ENCODE assay signal across 28 cellular contexts in the genomic region with DNA sequence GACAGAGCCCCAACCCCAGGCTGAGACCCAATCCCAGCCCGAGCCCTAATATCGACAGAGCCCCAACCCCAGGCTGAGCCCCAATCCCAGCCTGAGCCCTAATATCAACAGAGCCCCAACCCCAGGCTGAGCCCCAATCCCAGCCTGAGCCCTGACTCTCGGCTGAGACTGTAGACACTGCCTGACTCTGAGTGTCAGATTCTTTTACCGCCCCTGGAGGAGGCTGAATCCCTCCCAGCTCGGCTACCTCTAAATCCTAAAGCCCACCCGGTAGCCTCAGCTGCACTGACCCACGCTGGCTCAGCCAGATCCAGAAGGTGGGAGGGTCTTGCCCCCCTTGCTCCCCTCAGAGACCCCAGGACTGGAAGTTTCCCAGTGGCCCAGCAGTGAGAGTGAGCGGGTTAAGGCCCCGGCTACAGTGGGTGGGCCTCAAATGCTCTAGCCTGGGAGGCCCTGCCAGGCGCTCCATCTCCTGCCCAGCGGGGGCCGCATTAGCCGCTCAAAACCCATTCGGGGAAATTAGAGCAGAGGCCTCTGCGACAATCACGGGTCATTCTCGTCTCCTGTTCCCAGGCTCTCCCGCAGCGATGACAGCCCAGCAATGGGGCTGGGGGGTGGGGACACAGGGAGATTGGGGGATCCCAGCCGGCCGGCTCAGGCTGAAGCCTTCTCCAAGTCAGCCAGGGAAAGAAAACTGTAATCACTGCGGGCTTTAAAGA. TPM values are rescaled to one million over a fixed set of nuclear protein-coding genes. Genes with fewer than 3 reads are reported as not detected.
DNase-seq lines count a peak whose midpoint lies in the region; ATAC-seq and TF ChIP-seq lines count a peak whose summit lies in the region.
"Had no signal": no experiment of that assay in that cellular context is flagged by ENCODE, and none has a peak within 500 bp of the region (broad histone marks: within the 10 kb centered on the region; RNA-seq: fewer than 3 reads in every experiment).

No MANE protein-coding gene starts in this region.

- no peak overlapping the region for H3K27ac ChIP-seq in osteoblast (ENCODE audit: low read depth, low read length)
- H3K27ac ChIP-seq: KMS-11, left lung, neutrophil, right atrium auricular region, tibial artery had no signal

- H4K20me1 ChIP-seq in osteoblast (ENCODE audit: insufficient read depth, low read length), result no peaks in the 10 kb centered on the region

- H3K27me3 Mint-ChIP-seq in brain, result peaks cover 4% of the 10 kb centered on the region
- H3K27me3 Mint-ChIP-seq in progenitor cell of endocrine pancreas, result peaks cover 49% of the 10 kb centered on the region

- H3K4me1 Mint-ChIP-seq in brain, result peaks cover 40% of the 10 kb centered on the region
- no peaks in the 10 kb centered on the region for H3K4me1 Mint-ChIP-seq in progenitor cell of endocrine pancreas (ENCODE audit: low read depth)
- H3K4me1 Mint-ChIP-seq: CD4-positive, alpha-beta memory T cell; T-cell had no signal

- H3K36me3 ChIP-seq in osteoblast (ENCODE audit: insufficient read depth, low read length), result no peaks in the 10 kb centered on the region
- H3K36me3 ChIP-seq: left lung, neutrophil, right atrium auricular region, tibial artery had no signal

- no peak overlapping the region for H2AFZ ChIP-seq in osteoblast (ENCODE audit: low read length)

- H3K4me1 ChIP-seq in osteoblast (ENCODE audit: insufficient read depth, low read length), result no peaks in the 10 kb centered on the region
- H3K4me1 ChIP-seq: left lung, right atrium auricular region, tibial artery had no signal

- peaks cover 10% of the 10 kb centered on the region for H3K27me3 ChIP-seq in osteoblast (ENCODE audit: insufficient read depth, low read length)
- H3K27me3 ChIP-seq: right atrium auricular region had no signal

- H3K9me3 Mint-ChIP-seq in brain, result peaks cover 20 to 38% (median 23%) of the 10 kb centered on the region in 5 experiments
- peaks cover 13% of the 10 kb centered on the region for H3K9me3 Mint-ChIP-seq in progenitor cell of endocrine pancreas (ENCODE audit: low read depth)

- H3K79me2 ChIP-seq in osteoblast (ENCODE audit: insufficient read depth, low read length), result no peaks in the 10 kb centered on the region

- TF ChIP-seq CTCF in brain (conservative IDR thresholded peaks at IDR 0.05) (no peak), osteoblast (IDR thresholded peaks at IDR 0.05; ENCODE audit: extremely low read depth, low read depth, low read length) (no peak), progenitor cell of endocrine pancreas (IDR thresholded peaks at IDR 0.05; ENCODE audit: unreplicated experiment) (no peak)

- H3K4me3 Mint-ChIP-seq in brain (peak overlapping the region in 2 of 5 experiments; percentile 26 to 50), progenitor cell of endocrine pancreas (ENCODE audit: low read depth) (no peak overlapping the region)
- H3K4me3 Mint-ChIP-seq: activated naive CD4-positive, alpha-beta T cell treated with anti-CD3 and anti-CD28 coated beads for 36 hours; activated T-cell treated with anti-CD3 and anti-CD28 coated beads, Interleukin-2, amount 50 U/mL, for 72 hours; CD4-positive, alpha-beta memory T cell; T-cell had no signal

- H3K36me3 Mint-ChIP-seq in brain, result peaks cover 7% of the 10 kb centered on the region
- no peaks in the 10 kb centered on the region for H3K36me3 Mint-ChIP-seq in progenitor cell of endocrine pancreas (ENCODE audit: insufficient read depth)
- H3K36me3 Mint-ChIP-seq: T-cell had no signal

- H3K4me2 ChIP-seq in osteoblast (ENCODE audit: insufficient read depth, low read length), result no peak overlapping the region
- H3K4me2 ChIP-seq: KMS-11 had no signal

- ATAC-seq in HG03439 (IDR thresholded peaks at IDR 0.05; ENCODE audit: unreplicated experiment), result no peak
- ATAC-seq: activated T-cell treated with anti-CD3 and anti-CD28 coated beads, Interleukin-2, amount 50 U/mL, for 72 hours; GM12878; left lung; Panc1; stimulated activated naive CD8-positive, alpha-beta T cell treated with anti-CD3 and anti-CD28 coated beads, Interleukin-15, Interleukin-2, amounts not matched to agents 100 U/mL and 50 U/mL, for 24 hours; T-cell had no signal

- H3K27ac Mint-ChIP-seq in brain (peak overlapping the region; percentile 38 to 96 (median 85)), progenitor cell of endocrine pancreas (no peak overlapping the region)
- H3K27ac Mint-ChIP-seq: activated naive CD4-positive, alpha-beta T cell treated with anti-CD3 and anti-CD28 coated beads for 36 hours; activated T-cell treated with anti-CD3 and anti-CD28 coated beads, Interleukin-2, amount 50 U/mL, for 72 hours; CD4-positive, alpha-beta memory T cell; T-cell had no signal

- no peaks in the 10 kb centered on the region for H3K9me3 ChIP-seq in osteoblast (ENCODE audit: low read depth, low read length)
- H3K9me3 ChIP-seq: neutrophil had no signal

- DNase-seq in HEK293T (ENCODE audit: extremely low spot score) (peak; percentile 26), iPS-NIHi11 (ENCODE audit: low spot score) (peak; percentile 86), osteoblast (ENCODE audit: insufficient read length, low spot score, missing footprints) (peak; percentile 52), T1000 (lab: John Stamatoyannopoulos, UW) (no peak), progenitor cell of endocrine pancreas (ENCODE audit: low spot score, unreplicated experiment) (no peak)
- no peak for DNase-seq in activated naive CD4-positive, alpha-beta T cell treated with anti-CD3 and anti-CD28 coated beads, Interleukin-2, amount 50 U/mL, for 16 hours
- DNase-seq: activated CD8-positive, alpha-beta memory T cell treated with anti-CD3 and anti-CD28 coated beads for 24 hours; activated naive CD4-positive, alpha-beta T cell treated with anti-CD3 and anti-CD28 coated beads for 36 hours; activated T-cell treated with anti-CD3 and anti-CD28 coated beads, Interleukin-2, amount 50 U/mL, for 72 hours; aorta; CD4-positive, alpha-beta memory T cell; DMS153; left lung; NCI-H2029; NCI-H510A treated with DMSO at 0.1 percent for 48 hours; NK-92 treated with Interleukin-12 subunit alpha and Interleukin-12 subunit beta, amount 100 ng/mL, for 24 hours; stimulated activated CD4-positive, alpha-beta T cell treated with anti-CD3 and anti-CD28 coated beads, Interleukin-4, amount 100 ng/mL, for 24 hours; stimulated activated naive CD8-positive, alpha-beta T cell treated with anti-CD3 and anti-CD28 coated beads, Interleukin-15, Interleukin-2, amounts not matched to agents 100 U/mL and 50 U/mL, for 24 hours; T-cell; tibial artery had no signal

- CTCF ChIA-PET in HEK293T (lab: Yijun Ruan, JAX), result no interaction called here

- H3K4me3 ChIP-seq in osteoblast (ENCODE audit: insufficient read depth, low read length), result no peak overlapping the region
- H3K4me3 ChIP-seq: GM12878, left lung, right atrium auricular region, tibial artery had no signal

- POLR2A ChIA-PET in HEK293T (lab: Yijun Ruan, JAX), result no interaction called here

TF ChIP-seq in HEK293T, 16 proteins besides CTCF, POLR2A, EP300 and RAD21:
- TF ChIP-seq ELF4 (IDR thresholded peaks at IDR 0.05), result no peak

RNA-seq across cellular contexts. Expression of gene ZNRF4, which starts 43.8 kb away (rescaled TPM):
- polyA plus RNA-seq in brain (ENCODE audit: insufficient read depth, low read depth, low replicate concordance), result not detected
- not detected in 2 replicates for total RNA-seq in osteoblast
- not detected in 2 replicates for total RNA-seq in progenitor cell of endocrine pancreas
- total RNA-seq: activated naive CD4-positive, alpha-beta T cell treated with anti-CD3 and anti-CD28 coated beads for 36 hours; activated T-cell treated with anti-CD3 and anti-CD28 coated beads, Interleukin-2, amount 50 U/mL, for 72 hours; aorta; CD4-positive, alpha-beta memory T cell; GM12878; left lung; mononuclear cell; right atrium auricular region; T-cell had no signal
- polyA plus RNA-seq: aorta; CD4-positive, alpha-beta memory T cell; GM12878 had no signal

Comparison
In these comparisons a context has a peak if more than half of its experiments do, and no peak if none do; other contexts are left out.
1. DNase-seq: peak in HEK293T (single experiment), iPS-NIHi11 (single experiment) and osteoblast (single experiment); none in activated naive CD4-positive, alpha-beta T cell treated with anti-CD3 and anti-CD28 coated beads, Interleukin-2, amount 50 U/mL, for 16 hours (single experiment), T1000 (single experiment) and progenitor cell of endocrine pancreas (single experiment).